ENCODE assay signal across 8 cellular contexts in genomic region chr18:35122586-35123224, GRCh38.
DNase-seq lines count a peak whose midpoint lies in the region; ATAC-seq and TF ChIP-seq lines count a peak whose summit lies in the region.

No MANE protein-coding gene starts in this region.

- peaks cover 0 to 11% (median 0%) of the 10 kb centered on the region in 4 donors for H3K4me1 ChIP-seq in Peyer's patch
- no peaks in the 10 kb centered on the region for H3K4me1 ChIP-seq in breast epithelium

- H3K27me3 ChIP-seq in Peyer's patch (no peaks in the 10 kb centered on the region), breast epithelium (no peaks in the 10 kb centered on the region)

- no peak overlapping the region for H3K4me3 Mint-ChIP-seq in activated CD8-positive, alpha-beta T cell treated with anti-CD3 and anti-CD28 coated beads, Interleukin-2, amount 10 ng/mL, durations not matched to agents 7 days and 5 days

- TF ChIP-seq CTCF in Peyer's patch (IDR thresholded peaks at IDR 0.05): no peak
- no peak for TF ChIP-seq CTCF in breast epithelium (IDR thresholded peaks at IDR 0.05)

- peak; percentile 79 for ATAC-seq in HG02763 (IDR thresholded peaks at IDR 0.05; ENCODE audit: unreplicated experiment)
- ATAC-seq in activated CD8-positive, alpha-beta T cell treated with anti-CD3 and anti-CD28 coated beads, Interleukin-2, amount 10 ng/mL, durations not matched to agents 7 days and 5 days: peak; percentile 82

- H3K9me3 ChIP-seq in Peyer's patch (no peaks in the 10 kb centered on the region), breast epithelium (no peaks in the 10 kb centered on the region)

- POLR2A ChIA-PET in activated CD8-positive, alpha-beta T cell treated with anti-CD3 and anti-CD28 coated beads, Interleukin-2, amount 10 ng/mL, durations not matched to agents 7 days and 5 days (lab: Charles Lee): no interaction called here

- intact Hi-C loops in breast epithelium (cut with DNase I; ENCODE audit: low total_unique reads): no loop called here

- H3K4me3 ChIP-seq in Peyer's patch: no peak overlapping the region
- no peak overlapping the region for H3K4me3 ChIP-seq in breast epithelium

- CTCF ChIA-PET in activated CD8-positive, alpha-beta T cell treated with anti-CD3 and anti-CD28 coated beads, Interleukin-2, amount 10 ng/mL, durations not matched to agents 7 days and 5 days (lab: Charles Lee): interaction anchor here (0.6 to 3.2 kb wide), 7 partner anchors 12 to 110 kb away, joined by 3 to 16 read pairs (median 3); no protein-coding TSS in a partner anchor

- DNase-seq in NCI-H748 (lab: John Stamatoyannopoulos, UW; ENCODE audit: unreplicated experiment) (peak; percentile 57), NCI-H748 treated with DMSO at 0.1 percent for 48 hours (lab: John Stamatoyannopoulos, UW) (no peak), midbrain (lab: John Stamatoyannopoulos, UW) (peak; percentile 31), Peyer's patch (no peak), GDM1 (lab: John Stamatoyannopoulos, UW) (no peak), breast epithelium (ENCODE audit: low spot score in 2 of 2) (no peak)
- peak; percentile 48 for DNase-seq in activated CD8-positive, alpha-beta T cell treated with anti-CD3 and anti-CD28 coated beads, Interleukin-2, amount 10 ng/mL, durations not matched to agents 7 days and 5 days

- no peak overlapping the region for H3K27ac ChIP-seq in Peyer's patch
- no peak overlapping the region for H3K27ac ChIP-seq in breast epithelium

- H3K27me3 Mint-ChIP-seq in activated CD8-positive, alpha-beta T cell treated with anti-CD3 and anti-CD28 coated beads, Interleukin-2, amount 10 ng/mL, durations not matched to agents 7 days and 5 days (ENCODE audit: low read depth): no peaks in the 10 kb centered on the region

- peak overlapping the region; percentile 27 for H3K27ac Mint-ChIP-seq in activated CD8-positive, alpha-beta T cell treated with anti-CD3 and anti-CD28 coated beads, Interleukin-2, amount 10 ng/mL, durations not matched to agents 7 days and 5 days

- H3K36me3 Mint-ChIP-seq in activated CD8-positive, alpha-beta T cell treated with anti-CD3 and anti-CD28 coated beads, Interleukin-2, amount 10 ng/mL, durations not matched to agents 7 days and 5 days (ENCODE audit: low read depth): peaks cover 21% of the 10 kb centered on the region

- TF ChIP-seq POLR2A in Peyer's patch (IDR thresholded peaks at IDR 0.05) (no peak), breast epithelium (IDR thresholded peaks at IDR 0.05) (no peak)

- H3K36me3 ChIP-seq in Peyer's patch (peaks cover 0 to 11% (median 0%) of the 10 kb centered on the region in 3 donors), breast epithelium (no peaks in the 10 kb centered on the region)

- H3K4me1 Mint-ChIP-seq in activated CD8-positive, alpha-beta T cell treated with anti-CD3 and anti-CD28 coated beads, Interleukin-2, amount 10 ng/mL, durations not matched to agents 7 days and 5 days (ENCODE audit: low read depth): peaks cover 22% of the 10 kb centered on the region

- peaks cover 8% of the 10 kb centered on the region for H3K9me3 Mint-ChIP-seq in activated CD8-positive, alpha-beta T cell treated with anti-CD3 and anti-CD28 coated beads, Interleukin-2, amount 10 ng/mL, durations not matched to agents 7 days and 5 days (ENCODE audit: insufficient read depth)

Comparison
In these comparisons a context has a peak if more than half of its experiments do, and no peak if none do; other contexts are left out.
1. DNase-seq: peak in NCI-H748 (single experiment), activated CD8-positive, alpha-beta T cell treated with anti-CD3 and anti-CD28 coated beads, Interleukin-2, amount 10 ng/mL, durations not matched to agents 7 days and 5 days (single experiment) and midbrain (single experiment); none in NCI-H748 treated with DMSO at 0.1 percent for 48 hours (single experiment), Peyer's patch (0 of 3), GDM1 (single experiment) and breast epithelium (0 of 2).